In genomic region chr11:104967493-104968364, GRCh38 we compare ENCODE assay signal across 8 cellular contexts. TPM values are rescaled to one million over a fixed set of nuclear protein-coding genes. Genes with fewer than 3 reads are reported as not detected.
DNase-seq lines count a peak whose midpoint lies in the region; ATAC-seq and TF ChIP-seq lines count a peak whose summit lies in the region.

No MANE protein-coding gene starts in this region.

- peak overlapping the region; percentile 56 for H3K4me3 Mint-ChIP-seq in chondrocyte (ENCODE audit: unreplicated experiment)
- H3K4me3 Mint-ChIP-seq in WTC11, result no peak overlapping the region

- ATAC-seq in GM19372 (IDR thresholded peaks at IDR 0.05; ENCODE audit: low read depth, unreplicated experiment), result peak; percentile 35
- no peak for ATAC-seq in WTC11

- CTCF ChIA-PET in HEK293T (lab: Yijun Ruan, JAX), result no interaction called here
- CTCF ChIA-PET in WTC11 (lab: Charles Lee), result interaction anchor here (2.3 kb wide), 1 partner anchor 33 kb away, joined by 7 read pairs; no protein-coding TSS in a partner anchor

- H3K9me3 Mint-ChIP-seq in chondrocyte (ENCODE audit: low read depth), result peaks cover 16% of the 10 kb centered on the region
- peaks cover 60% of the 10 kb centered on the region for H3K9me3 Mint-ChIP-seq in WTC11

- TF ChIP-seq CTCF in BE2C (IDR thresholded peaks at IDR 0.05; ENCODE audit: low read depth, low read length) (no peak), chondrocyte (IDR thresholded peaks at IDR 0.05) (no peak), WTC11 (IDR thresholded peaks at IDR 0.05) (no peak)

- H3K9me3 ChIP-seq in BE2C (no peaks in the 10 kb centered on the region), KOPT-K1 (ENCODE audit: insufficient read depth, low read length, poor library complexity, severe bottlenecking) (peaks cover 32% of the 10 kb centered on the region)

- no peaks in the 10 kb centered on the region for H3K4me1 ChIP-seq in BE2C

- DNase-seq in BE2C, result no peak
- DNase-seq in chondrocyte (ENCODE audit: low spot score), result no peak
- DNase-seq in myocyte (ENCODE audit: low read depth), result peak; percentile 38
- no peak for DNase-seq in HEK293T (ENCODE audit: extremely low spot score)
- DNase-seq in HPDE6-E6E7 (ENCODE audit: extremely low spot score), result no peak
- no peak for DNase-seq in WTC11 (ENCODE audit: low spot score)

- peak overlapping the region; percentile 20 for H3K27ac Mint-ChIP-seq in chondrocyte (ENCODE audit: unreplicated experiment)
- H3K27ac Mint-ChIP-seq in WTC11, result no peak overlapping the region

- peak overlapping the region; percentile 68 for H3K27ac ChIP-seq in KOPT-K1 (ENCODE audit: low read depth, low read length, poor library complexity, severe bottlenecking)

- H3K36me3 Mint-ChIP-seq in chondrocyte (ENCODE audit: low read depth), result no peaks in the 10 kb centered on the region
- peaks cover 54% of the 10 kb centered on the region for H3K36me3 Mint-ChIP-seq in WTC11

- peak overlapping the region; percentile 49 for H3K4me3 ChIP-seq in BE2C (ENCODE audit: low read depth, low read length)

- no peaks in the 10 kb centered on the region for H3K36me3 ChIP-seq in BE2C
- H3K36me3 ChIP-seq in KOPT-K1 (ENCODE audit: insufficient read depth, low read length), result peaks cover 12% of the 10 kb centered on the region

- peaks cover 16% of the 10 kb centered on the region for H3K4me1 Mint-ChIP-seq in chondrocyte (ENCODE audit: low read depth)
- H3K4me1 Mint-ChIP-seq in WTC11, result peaks cover 24% of the 10 kb centered on the region

- POLR2A ChIA-PET in HEK293T (lab: Yijun Ruan, JAX), result no interaction called here
- POLR2A ChIA-PET in WTC11 (lab: Charles Lee), result no interaction called here

- H3K27me3 Mint-ChIP-seq in chondrocyte (ENCODE audit: low read depth), result no peaks in the 10 kb centered on the region
- no peaks in the 10 kb centered on the region for H3K27me3 Mint-ChIP-seq in WTC11 (ENCODE audit: low read depth)

- H3K27me3 ChIP-seq in BE2C, result no peaks in the 10 kb centered on the region

TF ChIP-seq in HEK293T, 16 proteins besides CTCF, POLR2A, EP300 and RAD21:
- no peak for TF ChIP-seq CTBP1 (IDR thresholded peaks at IDR 0.05; ENCODE audit: borderline replicate concordance)

TF ChIP-seq in WTC11, 78 proteins besides CTCF, POLR2A, EP300 and RAD21:
- TF ChIP-seq NR1H2 (CRISPR knock-in tag; IDR thresholded peaks at IDR 0.05) (no peak), KAT7 (CRISPR knock-in tag; IDR thresholded peaks at IDR 0.05; ENCODE audit: borderline replicate concordance) (no peak), CREB1 (CRISPR knock-in tag; IDR thresholded peaks at IDR 0.05) (no peak), SOX15 (CRISPR knock-in tag; IDR thresholded peaks at IDR 0.05) (no peak), ZNF138 (CRISPR knock-in tag; conservative IDR thresholded peaks at IDR 0.05) (no peak), ZNF263 (CRISPR knock-in tag; IDR thresholded peaks at IDR 0.05; ENCODE audit: low read depth) (no peak), TCF7 (CRISPR knock-in tag; IDR thresholded peaks at IDR 0.05; ENCODE audit: low read depth) (no peak), CBFB (CRISPR knock-in tag; IDR thresholded peaks at IDR 0.05; ENCODE audit: low read depth) (no peak), NFYB (CRISPR knock-in tag; conservative IDR thresholded peaks at IDR 0.05; ENCODE audit: low read depth) (no peak), IRF1 (CRISPR knock-in tag; IDR thresholded peaks at IDR 0.05) (no peak), GABPB1 (CRISPR knock-in tag; IDR thresholded peaks at IDR 0.05) (no peak), NR2C2 (CRISPR knock-in tag; IDR thresholded peaks at IDR 0.05) (no peak)
TF ChIP-seq in WTC11: peak in this region for 0.

RNA-seq across cellular contexts. Expression of gene CASP4, which starts 0.6 kb away (rescaled TPM):
- polyA plus RNA-seq in BE2C (2012; ENCODE audit: insufficient read depth, insufficient read length, low read depth), result 4.9 TPM
- total RNA-seq in chondrocyte (1.2 to 12.6 TPM (median 1.8 TPM) in 3 replicates), myocyte (54.0 and 59.5 TPM in 2 replicates), WTC11 (2021) (0.44 to 0.73 TPM (median 0.69 TPM) in 3 replicates)
- 36.2 TPM for polyA plus RNA-seq in myocyte (2012)

RNA-seq across cellular contexts. Expression of gene CASP5, which starts 55.2 kb away (rescaled TPM):
- polyA plus RNA-seq in BE2C (2012; ENCODE audit: insufficient read depth, insufficient read length, low read depth), result not detected
- not detected in 3 replicates for total RNA-seq in chondrocyte
- total RNA-seq in myocyte, result not detected in 2 replicates
- polyA plus RNA-seq in myocyte (2012), result 0.08 TPM
- not detected in 3 replicates for total RNA-seq in WTC11 (2021)
